In the genomic region with DNA sequence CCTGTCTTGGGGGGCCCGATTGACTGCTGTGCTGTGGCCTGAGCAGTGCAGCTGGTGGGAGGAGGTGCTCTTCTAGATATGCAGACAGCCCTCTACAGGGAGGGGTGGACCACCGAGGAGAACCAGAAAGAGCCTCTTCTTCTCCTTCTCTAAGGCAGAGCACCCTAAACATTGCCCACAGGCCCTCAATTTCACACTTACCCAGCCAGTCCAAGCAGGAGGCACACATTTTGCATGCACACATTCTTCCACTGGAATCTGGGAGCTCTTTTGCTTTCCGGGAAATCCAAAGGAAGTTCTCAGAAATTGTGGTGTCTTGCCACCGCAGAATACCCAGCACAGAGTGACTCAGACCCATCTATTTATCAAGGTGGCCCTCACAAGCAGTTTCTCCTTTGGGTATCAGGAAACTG, we compare ENCODE assay signal across 20 cellular contexts. TPM values are rescaled to one million over a fixed set of nuclear protein-coding genes. Genes with fewer than 3 reads are reported as not detected.
DNase-seq lines count a peak whose midpoint lies in the region; ATAC-seq, FAIRE-seq and TF ChIP-seq lines count a peak whose summit lies in the region.
"Had no signal": no experiment of that assay in that cellular context is flagged by ENCODE, and none has a peak within 500 bp of the region (broad histone marks: within the 10 kb centered on the region; RNA-seq: fewer than 3 reads in every experiment).

No MANE protein-coding gene starts in this region.

- peaks cover 0 to 4% (median 0%) of the 10 kb centered on the region in 11 donors for H3K9me3 Mint-ChIP-seq in naive thymus-derived CD4-positive, alpha-beta T cell

- no peaks in the 10 kb centered on the region for H3K36me3 ChIP-seq in naive thymus-derived CD4-positive, alpha-beta T cell (ENCODE audit: control insufficient read depth in 2 of 3, insufficient read depth in 3 of 3, low read length in 3 of 3)
- H3K36me3 ChIP-seq: breast epithelium, Peyer's patch had no signal

- H3K27ac Mint-ChIP-seq in naive thymus-derived CD4-positive, alpha-beta T cell: peak overlapping the region in 1 of 9 donors; percentile 36

- no peak overlapping the region for H3K27ac ChIP-seq in naive thymus-derived CD4-positive, alpha-beta T cell (ENCODE audit: low read depth, low read length)
- H3K27ac ChIP-seq: breast epithelium, Peyer's patch had no signal

- DNase-seq in AG08395 (ENCODE audit: low spot score) (peak; percentile 30), H54 (ENCODE audit: insufficient read length, low spot score) (peak; percentile 45), UCSD-AML1 (lab: John Stamatoyannopoulos, UW; ENCODE audit: unreplicated experiment) (peak; percentile 12), NCI-H69 (lab: John Stamatoyannopoulos, UW) (no peak)
- no peak for DNase-seq in naive thymus-derived CD4-positive, alpha-beta T cell
- no peak for DNase-seq in stimulated activated CD8-positive, alpha-beta memory T cell treated with anti-CD3 and anti-CD28 coated beads, Interleukin-4, amount 100 ng/mL, for 48 hours
- DNase-seq: activated CD4-positive, alpha-beta T cell treated with anti-CD3 and anti-CD28 coated beads, Interleukin-2, amount 50 U/mL, for 1 hour; activated gamma-delta T cell treated with Interleukin-2 at 50 U/mL for 16 hours; AML-193; DMS 273 treated with DMSO at 0.1 percent for 48 hours; effector CD4-positive, alpha-beta T cell; NCI-H2081 treated with DMSO at 0.1 percent for 48 hours; NCI-H526 treated with DMSO at 0.1 percent for 48 hours; Peyer's patch; stimulated activated CD4-positive, alpha-beta T cell treated with anti-CD3 and anti-CD28 coated beads, Interleukin-4, amount 100 ng/mL, for 24 hours had no signal

- peaks cover 6 to 27% (median 18%) of the 10 kb centered on the region in 7 donors for H3K4me1 Mint-ChIP-seq in naive thymus-derived CD4-positive, alpha-beta T cell

- peaks cover 0 to 10% of the 10 kb centered on the region in 2 donors for H3K4me1 ChIP-seq in naive thymus-derived CD4-positive, alpha-beta T cell (ENCODE audit: control insufficient read depth in 2 of 2, insufficient read depth in 2 of 2, low read length in 2 of 2)
- H3K4me1 ChIP-seq: breast epithelium had no signal

- H3K4me3 ChIP-seq in naive thymus-derived CD4-positive, alpha-beta T cell (ENCODE audit: low read length): no peak overlapping the region
- H3K4me3 ChIP-seq: breast epithelium, Peyer's patch had no signal

- CTCF ChIA-PET in naive thymus-derived CD4-positive, alpha-beta T cell (lab: Charles Lee): interaction anchor here (0.7 kb wide), 1 partner anchor 212 kb away, joined by 3 read pairs; no protein-coding TSS in a partner anchor

- no peak overlapping the region for H3K4me3 Mint-ChIP-seq in naive thymus-derived CD4-positive, alpha-beta T cell

- H3K9me3 ChIP-seq in naive thymus-derived CD4-positive, alpha-beta T cell (ENCODE audit: control insufficient read depth in 2 of 3, low read length in 3 of 3): no peaks in the 10 kb centered on the region
- H3K9me3 ChIP-seq: breast epithelium, Peyer's patch had no signal

- POLR2A ChIA-PET in naive thymus-derived CD4-positive, alpha-beta T cell (lab: Charles Lee): interaction anchor here (0.7 kb wide), 1 partner anchor 41 kb away, joined by 3 read pairs; no protein-coding TSS in a partner anchor

- intact Hi-C loops in naive thymus-derived CD4-positive, alpha-beta T cell (cut with micrococcal nuclease): no loop called here

- ATAC-seq in naive thymus-derived CD4-positive, alpha-beta T cell: peak; percentile 24
- ATAC-seq in HG03469 (IDR thresholded peaks at IDR 0.05; ENCODE audit: unreplicated experiment) (no peak), GM19035 (IDR thresholded peaks at IDR 0.05; ENCODE audit: unreplicated experiment) (no peak)
- ATAC-seq: HCT116, sciatic nerve had no signal

- no peaks in the 10 kb centered on the region for H3K27me3 ChIP-seq in naive thymus-derived CD4-positive, alpha-beta T cell (ENCODE audit: control insufficient read depth in 2 of 2, insufficient read depth in 2 of 2, low read length in 2 of 2)
- H3K27me3 ChIP-seq: breast epithelium, Peyer's patch had no signal

- H3K27me3 Mint-ChIP-seq in naive thymus-derived CD4-positive, alpha-beta T cell: no peaks in the 10 kb centered on the region

- FAIRE-seq in H54 (lab: Jason Lieb, UNC): no peak

- peaks cover 0 to 5% (median 0%) of the 10 kb centered on the region in 5 donors for H3K36me3 Mint-ChIP-seq in naive thymus-derived CD4-positive, alpha-beta T cell

- no peak for TF ChIP-seq POLR2A in H54 (IDR thresholded peaks at IDR 0.05; ENCODE audit: low read depth, low read length)

RNA-seq across cellular contexts. Expression of gene EEPD1, which starts 45.8 kb away (rescaled TPM):
- total RNA-seq in naive thymus-derived CD4-positive, alpha-beta T cell: 10 to 100 TPM in 2 of 5 experiments, 1 to 10 TPM in 3; 2.2 to 13.2 (median 3.7) TPM
- 10 to 100 TPM; 12.3 to 15.8 TPM for polyA plus RNA-seq in naive thymus-derived CD4-positive, alpha-beta T cell

Comparison
In these comparisons a context has a peak if more than half of its experiments do, and no peak if none do; other contexts are left out.
1. DNase-seq: peak in AG08395 (single experiment), H54 (single experiment) and UCSD-AML1 (single experiment); none in naive thymus-derived CD4-positive, alpha-beta T cell (0 of 9), NCI-H69 (single experiment) and stimulated activated CD8-positive, alpha-beta memory T cell treated with anti-CD3 and anti-CD28 coated beads, Interleukin-4, amount 100 ng/mL, for 48 hours (single experiment).